8 cellular contexts compared by ENCODE assay signal in the genomic region with DNA sequence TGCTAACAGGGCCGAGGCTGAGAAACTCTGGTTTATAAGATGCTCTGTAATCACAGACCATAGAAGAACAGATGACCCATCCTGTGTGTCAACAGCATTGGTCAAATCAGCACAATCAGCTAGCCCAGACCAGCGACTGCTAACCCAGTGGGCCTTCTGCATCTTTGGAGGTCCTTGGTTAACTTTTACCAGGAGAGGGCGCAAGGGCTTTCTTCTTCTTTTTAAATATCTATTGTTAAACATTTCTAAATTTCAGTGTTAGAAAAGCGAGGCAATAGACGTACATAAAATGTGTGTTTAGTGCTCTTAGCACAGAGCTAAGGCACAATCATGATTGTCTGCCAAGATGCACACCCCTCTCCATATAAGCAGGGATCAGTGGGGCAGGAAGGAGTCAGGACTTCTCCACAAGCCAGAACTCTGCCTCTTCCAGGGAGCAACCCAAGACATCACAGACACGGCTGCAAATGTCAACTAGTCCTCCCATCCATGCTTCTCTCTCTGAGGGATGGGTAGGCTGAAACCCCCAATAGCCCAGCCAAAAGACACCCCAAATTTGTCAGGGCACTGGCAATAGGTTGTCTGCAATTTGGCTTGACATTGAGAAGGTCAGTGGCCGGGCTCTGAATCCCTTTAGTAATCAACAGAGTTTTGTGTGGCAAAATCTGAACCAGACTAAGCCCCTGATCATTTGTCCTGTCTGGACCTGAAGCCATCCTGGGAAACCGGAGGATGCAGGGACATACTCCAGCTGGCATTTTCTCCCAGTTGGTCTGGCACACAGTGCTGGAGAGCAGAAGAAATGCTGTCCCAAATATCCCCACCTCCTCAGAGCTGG.
A peak's percentile ranks its signal among the peaks of the same experiment; 100 is the strongest.
DNase-seq lines count a peak whose midpoint lies in the region; ATAC-seq and TF ChIP-seq lines count a peak whose summit lies in the region.

No MANE protein-coding gene starts in this region.

- H3K36me3 ChIP-seq in testis (ENCODE audit: low read depth, missing control alignments): no peaks in the 10 kb centered on the region

- CTCF ChIA-PET in activated CD8-positive, alpha-beta T cell treated with anti-CD3 and anti-CD28 coated beads for 36 hours (lab: Charles Lee): interaction anchor here (0.7 to 4.4 kb wide), 31 partner anchors 10 to 209 kb away, joined by 3 to 36 read pairs (median 5); partner anchors contain the start of gene BCL2

- H3K27ac Mint-ChIP-seq in CD14-positive monocyte: peak overlapping the region in 1 of 7 donors; percentile 71
- peak overlapping the region; percentile 79 for H3K27ac Mint-ChIP-seq in activated CD8-positive, alpha-beta T cell treated with anti-CD3 and anti-CD28 coated beads for 36 hours
- no peak overlapping the region for H3K27ac Mint-ChIP-seq in endothelial cell (ENCODE audit: unreplicated experiment)

- TF ChIP-seq CTCF in CD14-positive monocyte (IDR thresholded peaks at IDR 0.05) (peak; percentile 78), endothelial cell (IDR thresholded peaks at IDR 0.05; ENCODE audit: unreplicated experiment) (peak; percentile 25), testis (IDR thresholded peaks at IDR 0.05) (peak; percentile 52 to 67 (median 58))
- peak; percentile 83 for TF ChIP-seq CTCF in activated CD8-positive, alpha-beta T cell treated with anti-CD3 and anti-CD28 coated beads for 36 hours (IDR thresholded peaks at IDR 0.05)

- WGBS in testis, 2 donors: 58% methylated on average over 7 to 8 of the region's 8 CpGs

- no peak for TF ChIP-seq POLR2A in testis (IDR thresholded peaks at IDR 0.05)

- H3K9me3 Mint-ChIP-seq in CD14-positive monocyte (no peaks in the 10 kb centered on the region), endothelial cell (ENCODE audit: unreplicated experiment) (no peaks in the 10 kb centered on the region)
- peaks cover 3% of the 10 kb centered on the region for H3K9me3 Mint-ChIP-seq in activated CD8-positive, alpha-beta T cell treated with anti-CD3 and anti-CD28 coated beads for 36 hours

- H3K27me3 ChIP-seq in testis: no peaks in the 10 kb centered on the region

- H3K9me3 ChIP-seq in testis: no peaks in the 10 kb centered on the region

- no peak overlapping the region for H3K27ac ChIP-seq in testis

- POLR2A ChIA-PET in activated CD8-positive, alpha-beta T cell treated with anti-CD3 and anti-CD28 coated beads for 36 hours (lab: Charles Lee): interaction anchor here (0.6 to 2.3 kb wide), 6 partner anchors 8 to 193 kb away, joined by 3 to 9 read pairs (median 5); no protein-coding TSS in a partner anchor

- peak; percentile 41 for ATAC-seq in GM21360 (IDR thresholded peaks at IDR 0.05; ENCODE audit: unreplicated experiment)
- ATAC-seq in activated CD8-positive, alpha-beta T cell treated with anti-CD3 and anti-CD28 coated beads for 36 hours: peak; percentile 59

- H3K4me1 Mint-ChIP-seq in CD14-positive monocyte (peaks cover 15% of the 10 kb centered on the region), endothelial cell (ENCODE audit: unreplicated experiment) (peaks cover 23% of the 10 kb centered on the region)
- peaks cover 41% of the 10 kb centered on the region for H3K4me1 Mint-ChIP-seq in activated CD8-positive, alpha-beta T cell treated with anti-CD3 and anti-CD28 coated beads for 36 hours (ENCODE audit: low read depth)

- H3K4me1 ChIP-seq in testis: peaks cover 4% of the 10 kb centered on the region

- peaks cover 0 to 2% (median 0%) of the 10 kb centered on the region in 3 donors for H3K27me3 Mint-ChIP-seq in CD14-positive monocyte (ENCODE audit: low read depth in 3 of 3)
- H3K27me3 Mint-ChIP-seq in activated CD8-positive, alpha-beta T cell treated with anti-CD3 and anti-CD28 coated beads for 36 hours: no peaks in the 10 kb centered on the region
- no peaks in the 10 kb centered on the region for H3K27me3 Mint-ChIP-seq in endothelial cell (ENCODE audit: unreplicated experiment)

- H3K4me3 ChIP-seq in testis: no peak overlapping the region

- H3K4me3 Mint-ChIP-seq in CD14-positive monocyte (no peak overlapping the region), endothelial cell (ENCODE audit: unreplicated experiment) (no peak overlapping the region)
- H3K4me3 Mint-ChIP-seq in activated CD8-positive, alpha-beta T cell treated with anti-CD3 and anti-CD28 coated beads for 36 hours: no peak overlapping the region

- H3K36me3 Mint-ChIP-seq in CD14-positive monocyte: peaks cover 3% of the 10 kb centered on the region in 2 donors
- peaks cover 31% of the 10 kb centered on the region for H3K36me3 Mint-ChIP-seq in activated CD8-positive, alpha-beta T cell treated with anti-CD3 and anti-CD28 coated beads for 36 hours (ENCODE audit: low read depth)
- no peaks in the 10 kb centered on the region for H3K36me3 Mint-ChIP-seq in endothelial cell (ENCODE audit: low read depth, unreplicated experiment)

- intact Hi-C loops in CD14-positive monocyte (cut with micrococcal nuclease) (loop anchor here (2.0 to 10.0 kb wide), 3 partner anchors 191 to 303 kb away; no protein-coding TSS in a partner anchor), testis (cut with DNase I; ENCODE audit: low total_unique reads) (no loop called here)
- intact Hi-C loops in activated CD8-positive, alpha-beta T cell treated with anti-CD3 and anti-CD28 coated beads for 36 hours (cut with micrococcal nuclease): loop anchor here (2.0 kb wide), 1 partner anchor 185 kb away; no protein-coding TSS in a partner anchor

- DNase-seq in CD14-positive monocyte (ENCODE audit: low spot score) (no peak), NCI-H1694 (lab: John Stamatoyannopoulos, UW) (peak; percentile 41), endothelial cell (ENCODE audit: low spot score) (peak; percentile 28), myocyte (ENCODE audit: low read depth) (peak; percentile 73), testis (peak; percentile 83), 8988T (no peak)
- DNase-seq in activated CD8-positive, alpha-beta T cell treated with anti-CD3 and anti-CD28 coated beads for 36 hours: peak; percentile 79

Comparison
In these comparisons a context has a peak if more than half of its experiments do, and no peak if none do; other contexts are left out.
1. DNase-seq: peak in NCI-H1694 (single experiment), activated CD8-positive, alpha-beta T cell treated with anti-CD3 and anti-CD28 coated beads for 36 hours (single experiment), endothelial cell (single experiment), myocyte (single experiment) and testis (single experiment); none in CD14-positive monocyte (single experiment) and 8988T (single experiment).
2. CTCF ChIP-seq: peak in every context shown above with its lines; median percentile 83 in activated CD8-positive, alpha-beta T cell treated with anti-CD3 and anti-CD28 coated beads for 36 hours; 78 in CD14-positive monocyte; 58 in testis; 25 in endothelial cell.